1 cellular context compared by ENCODE assay signal in the genomic region with DNA sequence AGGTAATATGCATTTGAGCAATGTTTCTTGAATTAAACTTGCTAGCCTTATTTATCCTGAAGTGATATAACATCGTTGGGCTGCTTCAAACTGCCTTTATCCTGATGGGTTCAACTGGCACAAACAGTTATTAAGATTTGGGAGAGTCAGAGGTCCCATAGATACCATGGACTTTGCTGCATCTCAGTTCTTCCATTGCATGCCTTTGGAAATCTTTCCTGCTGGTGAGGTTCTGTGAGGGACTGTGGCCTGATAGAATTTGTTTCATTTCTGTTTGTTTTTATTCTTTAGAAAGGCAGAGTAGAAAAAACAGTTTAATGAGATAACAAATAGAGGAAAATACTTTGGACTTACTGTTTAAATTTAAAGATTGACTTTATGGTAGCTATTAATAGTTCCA.
TF ChIP-seq lines count a peak whose summit lies in the region.

No MANE protein-coding gene starts in this region.

TF ChIP-seq in HepG2, 621 proteins besides CTCF, POLR2A, EP300 and RAD21:
- TF ChIP-seq, protein P1, sequence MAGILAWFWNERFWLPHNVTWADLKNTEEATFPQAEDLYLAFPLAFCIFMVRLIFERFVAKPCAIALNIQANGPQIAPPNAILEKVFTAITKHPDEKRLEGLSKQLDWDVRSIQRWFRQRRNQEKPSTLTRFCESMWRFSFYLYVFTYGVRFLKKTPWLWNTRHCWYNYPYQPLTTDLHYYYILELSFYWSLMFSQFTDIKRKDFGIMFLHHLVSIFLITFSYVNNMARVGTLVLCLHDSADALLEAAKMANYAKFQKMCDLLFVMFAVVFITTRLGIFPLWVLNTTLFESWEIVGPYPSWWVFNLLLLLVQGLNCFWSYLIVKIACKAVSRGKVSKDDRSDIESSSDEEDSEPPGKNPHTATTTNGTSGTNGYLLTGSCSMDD (CRISPR knock-in tag; IDR thresholded peaks at IDR 0.05): no peak
- no peak for TF ChIP-seq PRMT3 (CRISPR knock-in tag; IDR thresholded peaks at IDR 0.05; ENCODE audit: borderline replicate concordance, low read depth)
- TF ChIP-seq ZNF543 (CRISPR knock-in tag; IDR thresholded peaks at IDR 0.05): no peak
- TF ChIP-seq ZBTB38 (CRISPR knock-in tag; IDR thresholded peaks at IDR 0.05): no peak
- TF ChIP-seq, protein P2, sequence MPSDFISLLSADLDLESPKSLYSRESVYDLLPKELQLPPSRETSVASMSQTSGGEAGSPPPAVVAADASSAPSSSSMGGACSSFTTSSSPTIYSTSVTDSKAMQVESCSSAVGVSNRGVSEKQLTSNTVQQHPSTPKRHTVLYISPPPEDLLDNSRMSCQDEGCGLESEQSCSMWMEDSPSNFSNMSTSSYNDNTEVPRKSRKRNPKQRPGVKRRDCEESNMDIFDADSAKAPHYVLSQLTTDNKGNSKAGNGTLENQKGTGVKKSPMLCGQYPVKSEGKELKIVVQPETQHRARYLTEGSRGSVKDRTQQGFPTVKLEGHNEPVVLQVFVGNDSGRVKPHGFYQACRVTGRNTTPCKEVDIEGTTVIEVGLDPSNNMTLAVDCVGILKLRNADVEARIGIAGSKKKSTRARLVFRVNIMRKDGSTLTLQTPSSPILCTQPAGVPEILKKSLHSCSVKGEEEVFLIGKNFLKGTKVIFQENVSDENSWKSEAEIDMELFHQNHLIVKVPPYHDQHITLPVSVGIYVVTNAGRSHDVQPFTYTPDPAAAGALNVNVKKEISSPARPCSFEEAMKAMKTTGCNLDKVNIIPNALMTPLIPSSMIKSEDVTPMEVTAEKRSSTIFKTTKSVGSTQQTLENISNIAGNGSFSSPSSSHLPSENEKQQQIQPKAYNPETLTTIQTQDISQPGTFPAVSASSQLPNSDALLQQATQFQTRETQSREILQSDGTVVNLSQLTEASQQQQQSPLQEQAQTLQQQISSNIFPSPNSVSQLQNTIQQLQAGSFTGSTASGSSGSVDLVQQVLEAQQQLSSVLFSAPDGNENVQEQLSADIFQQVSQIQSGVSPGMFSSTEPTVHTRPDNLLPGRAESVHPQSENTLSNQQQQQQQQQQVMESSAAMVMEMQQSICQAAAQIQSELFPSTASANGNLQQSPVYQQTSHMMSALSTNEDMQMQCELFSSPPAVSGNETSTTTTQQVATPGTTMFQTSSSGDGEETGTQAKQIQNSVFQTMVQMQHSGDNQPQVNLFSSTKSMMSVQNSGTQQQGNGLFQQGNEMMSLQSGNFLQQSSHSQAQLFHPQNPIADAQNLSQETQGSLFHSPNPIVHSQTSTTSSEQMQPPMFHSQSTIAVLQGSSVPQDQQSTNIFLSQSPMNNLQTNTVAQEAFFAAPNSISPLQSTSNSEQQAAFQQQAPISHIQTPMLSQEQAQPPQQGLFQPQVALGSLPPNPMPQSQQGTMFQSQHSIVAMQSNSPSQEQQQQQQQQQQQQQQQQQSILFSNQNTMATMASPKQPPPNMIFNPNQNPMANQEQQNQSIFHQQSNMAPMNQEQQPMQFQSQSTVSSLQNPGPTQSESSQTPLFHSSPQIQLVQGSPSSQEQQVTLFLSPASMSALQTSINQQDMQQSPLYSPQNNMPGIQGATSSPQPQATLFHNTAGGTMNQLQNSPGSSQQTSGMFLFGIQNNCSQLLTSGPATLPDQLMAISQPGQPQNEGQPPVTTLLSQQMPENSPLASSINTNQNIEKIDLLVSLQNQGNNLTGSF (CRISPR knock-in tag; IDR thresholded peaks at IDR 0.05): no peak
- no peak for TF ChIP-seq ZNF496 (CRISPR knock-in tag; IDR thresholded peaks at IDR 0.05; ENCODE audit: insufficient replicate concordance)
- no peak for TF ChIP-seq ZFP36 (IDR thresholded peaks at IDR 0.05; ENCODE audit: borderline replicate concordance, low read depth, low read length, partially characterized antibody)
- TF ChIP-seq BCL6 (CRISPR knock-in tag; IDR thresholded peaks at IDR 0.05): no peak
- TF ChIP-seq HDAC6 (IDR thresholded peaks at IDR 0.05; ENCODE audit: low read depth, low read length): no peak
